ENCODE assay signal across 23 cellular contexts in the genomic region with DNA sequence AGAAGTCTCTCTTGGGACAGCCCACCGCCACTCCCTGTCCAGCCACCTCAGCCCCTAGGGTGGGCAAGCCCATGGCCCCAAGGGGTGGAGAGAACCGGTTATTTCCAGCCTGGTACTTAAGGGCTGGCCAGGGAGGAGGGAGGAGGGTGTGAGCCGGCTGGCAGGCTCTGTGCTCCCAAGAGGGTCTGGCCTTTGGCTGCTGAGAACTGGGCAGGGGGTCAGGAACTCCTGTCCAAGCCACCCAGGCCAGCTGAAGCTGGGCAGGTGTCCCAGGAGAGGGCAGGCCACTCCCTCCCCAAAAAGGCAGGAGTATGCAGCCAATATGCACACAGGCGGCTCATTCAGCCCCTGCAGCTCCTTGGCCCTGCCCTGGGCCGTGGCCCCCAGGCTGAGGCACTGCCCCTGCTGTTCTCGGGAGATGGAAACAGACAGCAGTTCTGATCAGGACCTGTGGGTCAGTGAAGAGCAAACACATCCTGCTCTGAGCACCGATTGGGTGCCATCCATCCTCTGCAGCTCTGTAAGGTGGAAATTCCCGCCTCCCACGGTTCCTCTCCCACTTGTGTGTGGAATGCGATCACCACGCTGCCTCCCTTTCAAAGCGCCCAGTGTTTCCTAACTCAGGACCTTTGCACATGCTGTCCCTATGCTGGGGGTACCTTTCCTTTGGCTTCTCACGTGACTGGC. TPM values are rescaled to one million over a fixed set of nuclear protein-coding genes. Genes with fewer than 3 reads are reported as not detected.
DNase-seq lines count a peak whose midpoint lies in the region; ATAC-seq and TF ChIP-seq lines count a peak whose summit lies in the region.
"Had no signal": no experiment of that assay in that cellular context is flagged by ENCODE, and none has a peak within 500 bp of the region (broad histone marks: within the 10 kb centered on the region; RNA-seq: fewer than 3 reads in every experiment).

No MANE protein-coding gene starts in this region.

- no peak overlapping the region for H3K4me3 ChIP-seq in BLaER1 treated with 17β-estradiol and CSF1 and Interleukin-3, amounts not matched to agents 10 nM and 100 nM
- no peak overlapping the region for H3K4me3 ChIP-seq in neuronal stem cell (ENCODE audit: low read length in 2 of 2)
- H3K4me3 ChIP-seq in naive thymus-derived CD4-positive, alpha-beta T cell (ENCODE audit: low read length) = no peak overlapping the region
- H3K4me3 ChIP-seq: MG63 had no signal

- H3K9me3 Mint-ChIP-seq in WTC11 = no peaks in the 10 kb centered on the region
- H3K9me3 Mint-ChIP-seq in endothelial cell (ENCODE audit: unreplicated experiment) = no peaks in the 10 kb centered on the region
- H3K9me3 Mint-ChIP-seq in activated CD4-positive, alpha-beta T cell treated with anti-CD3 and anti-CD28 coated beads, Interleukin-2, amount 10 ng/mL, durations not matched to agents 7 days and 5 days = no peaks in the 10 kb centered on the region
- H3K9me3 Mint-ChIP-seq in naive thymus-derived CD4-positive, alpha-beta T cell = no peaks in the 10 kb centered on the region
- H3K9me3 Mint-ChIP-seq: activated T-helper 2 cell treated with anti-CD3 and anti-CD28 coated beads, Interferon-gamma antibody, Interleukin-2, Interleukin-4, amounts not matched to agents 10 μg/mL and 5 μg/mL and 100 μg/mL, durations not matched to agents 14 hours and 24 hours and 36 hours; mesothelial cell of epicardium had no signal

- H3K4me3 Mint-ChIP-seq in WTC11 (no peak overlapping the region), endothelial cell (ENCODE audit: unreplicated experiment) (no peak overlapping the region)
- H3K4me3 Mint-ChIP-seq in activated CD4-positive, alpha-beta T cell treated with anti-CD3 and anti-CD28 coated beads, Interleukin-2, amount 10 ng/mL, durations not matched to agents 7 days and 5 days = no peak overlapping the region
- H3K4me3 Mint-ChIP-seq in naive thymus-derived CD4-positive, alpha-beta T cell = no peak overlapping the region
- H3K4me3 Mint-ChIP-seq: CD4-positive, alpha-beta memory T cell; mesothelial cell of epicardium had no signal

- peaks cover 0 to 17% (median 10%) of the 10 kb centered on the region in 10 experiments; a peak in 13 of 20 replicates for H3K4me1 ChIP-seq in BLaER1 treated with 17β-estradiol and CSF1 and Interleukin-3, amounts not matched to agents 10 nM and 100 nM
- H3K4me1 ChIP-seq in neuronal stem cell (ENCODE audit: control insufficient read depth in 2 of 2, insufficient read depth in 1 of 2, low read depth in 1 of 2, low read length in 2 of 2) = peaks cover 6 to 12% of the 10 kb centered on the region in 2 donors
- H3K4me1 ChIP-seq in naive thymus-derived CD4-positive, alpha-beta T cell (ENCODE audit: control insufficient read depth in 2 of 2, insufficient read depth in 2 of 2, low read length in 2 of 2) = no peaks in the 10 kb centered on the region

- H3K14ac ChIP-seq in neuronal stem cell (ENCODE audit: low read length) = no peak overlapping the region

- no CpG with 5 or more reads among the region's 13 CpGs for WGBS in neuronal stem cell (ENCODE audit: extremely low coverage in 2 of 2, insufficient read length in 2 of 2, insufficient replicate concordance in 1 of 2), 2 donors

- H2BK120ac ChIP-seq in neuronal stem cell (ENCODE audit: low read depth, low read length) = no peak overlapping the region

- peaks cover 0 to 7% (median 0%) of the 10 kb centered on the region in 11 experiments; a peak in 3 of 22 replicates for H3K27me3 ChIP-seq in BLaER1 treated with 17β-estradiol and CSF1 and Interleukin-3, amounts not matched to agents 10 nM and 100 nM
- H3K27me3 ChIP-seq in neuronal stem cell (ENCODE audit: control insufficient read depth in 3 of 3, insufficient read depth in 3 of 3, low read depth in 1 of 3, low read length in 3 of 3) = peaks cover 0 to 42% (median 0%) of the 10 kb centered on the region in 3 experiments
- no peaks in the 10 kb centered on the region for H3K27me3 ChIP-seq in naive thymus-derived CD4-positive, alpha-beta T cell (ENCODE audit: control insufficient read depth in 2 of 2, insufficient read depth in 2 of 2, low read length in 2 of 2)
- H3K27me3 ChIP-seq: MG63 had no signal

- no peaks in the 10 kb centered on the region for H3K36me3 Mint-ChIP-seq in WTC11
- H3K36me3 Mint-ChIP-seq in endothelial cell (ENCODE audit: low read depth, unreplicated experiment) = no peaks in the 10 kb centered on the region
- H3K36me3 Mint-ChIP-seq in activated CD4-positive, alpha-beta T cell treated with anti-CD3 and anti-CD28 coated beads, Interleukin-2, amount 10 ng/mL, durations not matched to agents 7 days and 5 days (ENCODE audit: low read depth) = no peaks in the 10 kb centered on the region
- no peaks in the 10 kb centered on the region for H3K36me3 Mint-ChIP-seq in naive thymus-derived CD4-positive, alpha-beta T cell
- H3K36me3 Mint-ChIP-seq: CD4-positive, alpha-beta memory T cell; mesothelial cell of epicardium had no signal

- no peaks in the 10 kb centered on the region for H3K9me3 ChIP-seq in BLaER1 treated with 17β-estradiol and CSF1 and Interleukin-3, amounts not matched to agents 10 nM and 100 nM (replicated peaks in 1 of 11)
- H3K9me3 ChIP-seq in neuronal stem cell (replicated peaks in 1 of 2; ENCODE audit: control insufficient read depth in 2 of 2, insufficient read depth in 1 of 2, low read depth in 1 of 2, low read length in 2 of 2) = no peaks in the 10 kb centered on the region
- no peaks in the 10 kb centered on the region for H3K9me3 ChIP-seq in naive thymus-derived CD4-positive, alpha-beta T cell (ENCODE audit: control insufficient read depth in 2 of 3, low read length in 3 of 3)
- H3K9me3 ChIP-seq: MG63 had no signal

- no peak for DNase-seq in WTC11 (ENCODE audit: low spot score)
- no peak for DNase-seq in neuronal stem cell (ENCODE audit: low spot score)
- DNase-seq in endothelial cell (ENCODE audit: low spot score) = no peak
- no peak for DNase-seq in activated CD4-positive, alpha-beta T cell treated with anti-CD3 and anti-CD28 coated beads, Interleukin-2, amount 10 ng/mL, durations not matched to agents 7 days and 5 days
- DNase-seq in naive thymus-derived CD4-positive, alpha-beta T cell = no peak
- DNase-seq: activated CD4-positive, alpha-beta T cell treated with anti-CD3 and anti-CD28 coated beads for 48 hours; CD4-positive, alpha-beta memory T cell; erythroblast; kidney glomerular epithelial cell; MG63; NCI-H146; NCI-H2171; NCI-H69; SHP77 had no signal

- no peaks in the 10 kb centered on the region for H3K79me1 ChIP-seq in neuronal stem cell (ENCODE audit: low read depth, low read length)

- H3K4ac ChIP-seq in neuronal stem cell (ENCODE audit: low read length) = no peak overlapping the region

- POLR2A ChIA-PET in WTC11 (lab: Charles Lee) = interaction anchor here (0.9 kb wide), 1 partner anchor 37 kb away, joined by 3 read pairs; no protein-coding TSS in a partner anchor
- POLR2A ChIA-PET in activated CD4-positive, alpha-beta T cell treated with anti-CD3 and anti-CD28 coated beads, Interleukin-2, amount 10 ng/mL, durations not matched to agents 7 days and 5 days (lab: Charles Lee) = no interaction called here
- POLR2A ChIA-PET in naive thymus-derived CD4-positive, alpha-beta T cell (lab: Charles Lee) = no interaction called here

- H2AFZ ChIP-seq in neuronal stem cell (ENCODE audit: low read length) = peak overlapping the region; percentile 15

- H3K27ac ChIP-seq in BLaER1 treated with 17β-estradiol and CSF1 and Interleukin-3, amounts not matched to agents 10 nM and 100 nM = no peak overlapping the region
- no peak overlapping the region for H3K27ac ChIP-seq in neuronal stem cell (replicated peaks; ENCODE audit: low read length)
- H3K27ac ChIP-seq in naive thymus-derived CD4-positive, alpha-beta T cell (ENCODE audit: low read depth, low read length) = no peak overlapping the region

- H2BK15ac ChIP-seq in neuronal stem cell (ENCODE audit: low read length) = no peak overlapping the region

- H2BK12ac ChIP-seq in neuronal stem cell (ENCODE audit: low read length) = no peak overlapping the region

- peak overlapping the region in 1 of 11 experiments; percentile 38; a peak in 1 of 22 replicates for H3K9ac ChIP-seq in BLaER1 treated with 17β-estradiol and CSF1 and Interleukin-3, amounts not matched to agents 10 nM and 100 nM
- H3K9ac ChIP-seq in neuronal stem cell (ENCODE audit: low read depth, low read length, poor library complexity) = no peak overlapping the region

- H3K27me3 Mint-ChIP-seq in WTC11 (ENCODE audit: low read depth) (peaks cover 48% of the 10 kb centered on the region), endothelial cell (ENCODE audit: unreplicated experiment) (peaks cover 10% of the 10 kb centered on the region)
- H3K27me3 Mint-ChIP-seq in activated CD4-positive, alpha-beta T cell treated with anti-CD3 and anti-CD28 coated beads, Interleukin-2, amount 10 ng/mL, durations not matched to agents 7 days and 5 days = peaks cover 8% of the 10 kb centered on the region
- H3K27me3 Mint-ChIP-seq in naive thymus-derived CD4-positive, alpha-beta T cell = peaks cover 11 to 37% (median 21%) of the 10 kb centered on the region in 5 donors

- peak overlapping the region; percentile 17 for H3K18ac ChIP-seq in neuronal stem cell (ENCODE audit: low read length)

- no peaks in the 10 kb centered on the region for H4K20me1 ChIP-seq in BLaER1 treated with 17β-estradiol and CSF1 and Interleukin-3, amounts not matched to agents 10 nM and 100 nM

- CTCF ChIA-PET in WTC11 (lab: Charles Lee) = interaction anchor here (1.0 to 2.3 kb wide), 4 partner anchors 8 to 175 kb away, joined by 4 to 14 read pairs (median 7); no protein-coding TSS in a partner anchor
- CTCF ChIA-PET in activated CD4-positive, alpha-beta T cell treated with anti-CD3 and anti-CD28 coated beads, Interleukin-2, amount 10 ng/mL, durations not matched to agents 7 days and 5 days (lab: Charles Lee) = no interaction called here
- CTCF ChIA-PET in naive thymus-derived CD4-positive, alpha-beta T cell (lab: Charles Lee) = interaction anchor here (0.7 kb wide), 1 partner anchor 8 kb away, joined by 3 read pairs; no protein-coding TSS in a partner anchor

- no peak overlapping the region for H2BK5ac ChIP-seq in neuronal stem cell (ENCODE audit: low read length)

- no peak overlapping the region for H4K8ac ChIP-seq in neuronal stem cell (ENCODE audit: low read depth, low read length)

- H3K23ac ChIP-seq in neuronal stem cell (ENCODE audit: low read depth, low read length, poor library complexity) = no peak overlapping the region

- ATAC-seq in WTC11 = peak; percentile 21; the same call in 1 of the 2 replicates
- ATAC-seq in naive thymus-derived CD4-positive, alpha-beta T cell = no peak
- ATAC-seq: HCT116 had no signal

- no peaks in the 10 kb centered on the region for H3K36me3 ChIP-seq in BLaER1 treated with 17β-estradiol and CSF1 and Interleukin-3, amounts not matched to agents 10 nM and 100 nM
- H3K36me3 ChIP-seq in neuronal stem cell (replicated peaks in 1 of 2; ENCODE audit: control insufficient read depth in 2 of 2, insufficient read depth in 2 of 2, low read length in 2 of 2) = no peaks in the 10 kb centered on the region
- no peaks in the 10 kb centered on the region for H3K36me3 ChIP-seq in naive thymus-derived CD4-positive, alpha-beta T cell (ENCODE audit: control insufficient read depth in 2 of 3, insufficient read depth in 3 of 3, low read length in 3 of 3)
- H3K36me3 ChIP-seq: MG63 had no signal

- intact Hi-C loops in naive thymus-derived CD4-positive, alpha-beta T cell (cut with micrococcal nuclease) = no loop called here

- no peak overlapping the region for H4K91ac ChIP-seq in neuronal stem cell (ENCODE audit: low read depth, low read length, poor library complexity)

- peak overlapping the region in 8 of 11 experiments; percentile 42 to 72 (median 64); a peak in 16 of 22 replicates for H3K4me2 ChIP-seq in BLaER1 treated with 17β-estradiol and CSF1 and Interleukin-3, amounts not matched to agents 10 nM and 100 nM
- no peak overlapping the region for H3K4me2 ChIP-seq in neuronal stem cell (ENCODE audit: insufficient read depth, low read length, poor library complexity, severe bottlenecking)

- H2AK5ac ChIP-seq in neuronal stem cell (ENCODE audit: low read depth, low read length) = peak overlapping the region; percentile 16

- no peak for TF ChIP-seq CTCF in WTC11 (IDR thresholded peaks at IDR 0.05)
- no peak for TF ChIP-seq CTCF in endothelial cell (IDR thresholded peaks at IDR 0.05; ENCODE audit: unreplicated experiment)

- H3K4me1 Mint-ChIP-seq in WTC11 (peaks cover 7% of the 10 kb centered on the region; the same call in 1 of the 2 replicates), endothelial cell (ENCODE audit: unreplicated experiment) (no peaks in the 10 kb centered on the region)
- no peaks in the 10 kb centered on the region for H3K4me1 Mint-ChIP-seq in activated CD4-positive, alpha-beta T cell treated with anti-CD3 and anti-CD28 coated beads, Interleukin-2, amount 10 ng/mL, durations not matched to agents 7 days and 5 days
- no peaks in the 10 kb centered on the region for H3K4me1 Mint-ChIP-seq in naive thymus-derived CD4-positive, alpha-beta T cell

- H3K27ac Mint-ChIP-seq in WTC11 (no peak overlapping the region), endothelial cell (ENCODE audit: unreplicated experiment) (no peak overlapping the region)
- no peak overlapping the region for H3K27ac Mint-ChIP-seq in activated CD4-positive, alpha-beta T cell treated with anti-CD3 and anti-CD28 coated beads, Interleukin-2, amount 10 ng/mL, durations not matched to agents 7 days and 5 days
- no peak overlapping the region for H3K27ac Mint-ChIP-seq in naive thymus-derived CD4-positive, alpha-beta T cell
- H3K27ac Mint-ChIP-seq: activated T-helper 2 cell treated with anti-CD3 and anti-CD28 coated beads, Interferon-gamma antibody, Interleukin-2, Interleukin-4, amounts not matched to agents 10 μg/mL and 5 μg/mL and 100 μg/mL, durations not matched to agents 14 hours and 24 hours and 36 hours; CD4-positive, alpha-beta memory T cell; mesothelial cell of epicardium had no signal

RNA-seq across cellular contexts. Expression of gene KIF12, which starts 17.1 kb away (rescaled TPM):
- total RNA-seq in WTC11 (2021) (3.0 to 4.0 TPM (median 3.1 TPM) in 3 replicates), endothelial cell (ENCODE audit: unreplicated experiment) (0.26 TPM)
- 0.18 TPM for polyA plus RNA-seq in neuronal stem cell (2013, experiment 1 of 2)
- polyA plus RNA-seq in neuronal stem cell (2013, experiment 2 of 2) = 0.22 TPM
- not detected for total RNA-seq in activated CD4-positive, alpha-beta T cell treated with anti-CD3 and anti-CD28 coated beads, Interleukin-2, amount 10 ng/mL, durations not matched to agents 7 days and 5 days
- not detected for total RNA-seq in naive thymus-derived CD4-positive, alpha-beta T cell
- polyA plus RNA-seq in naive thymus-derived CD4-positive, alpha-beta T cell = not detected
- total RNA-seq: activated T-helper 2 cell treated with anti-CD3 and anti-CD28 coated beads, Interferon-gamma antibody, Interleukin-2, Interleukin-4, amounts not matched to agents 10 μg/mL and 5 μg/mL and 100 μg/mL, durations not matched to agents 14 hours and 24 hours and 36 hours; bronchial epithelial cell; CD4-positive, alpha-beta memory T cell; dermis microvascular lymphatic vessel endothelial cell; OCI-LY7 had no signal
- polyA plus RNA-seq: CD4-positive, alpha-beta memory T cell; neural cell had no signal

RNA-seq across cellular contexts. Expression of gene AMBP, which starts 38.1 kb away (rescaled TPM):
- total RNA-seq in WTC11 (2021) = 3.3 to 3.6 TPM (median 3.5 TPM) in 3 replicates
- 0.06 TPM for polyA plus RNA-seq in neuronal stem cell (2013, experiment 1 of 2)
- polyA plus RNA-seq in neuronal stem cell (2013, experiment 2 of 2) = 0.11 TPM
- not detected for total RNA-seq in endothelial cell (ENCODE audit: unreplicated experiment)
- not detected for total RNA-seq in activated CD4-positive, alpha-beta T cell treated with anti-CD3 and anti-CD28 coated beads, Interleukin-2, amount 10 ng/mL, durations not matched to agents 7 days and 5 days
- total RNA-seq in naive thymus-derived CD4-positive, alpha-beta T cell = not detected
- not detected for polyA plus RNA-seq in naive thymus-derived CD4-positive, alpha-beta T cell
- total RNA-seq: activated T-helper 2 cell treated with anti-CD3 and anti-CD28 coated beads, Interferon-gamma antibody, Interleukin-2, Interleukin-4, amounts not matched to agents 10 μg/mL and 5 μg/mL and 100 μg/mL, durations not matched to agents 14 hours and 24 hours and 36 hours; bronchial epithelial cell; CD4-positive, alpha-beta memory T cell; dermis microvascular lymphatic vessel endothelial cell; OCI-LY7; temporal lobe had no signal
- polyA plus RNA-seq: CD4-positive, alpha-beta memory T cell; neural cell had no signal

RNA-seq across cellular contexts. Expression of gene COL27A1, which starts 39.1 kb away (rescaled TPM):
- 34.5 to 47.5 TPM (median 36.9 TPM) in 3 replicates for total RNA-seq in WTC11 (2021)
- 11.1 TPM for polyA plus RNA-seq in neuronal stem cell (2013, experiment 1 of 2)
- polyA plus RNA-seq in neuronal stem cell (2013, experiment 2 of 2) = 11.1 TPM
- 61.4 TPM for total RNA-seq in endothelial cell (ENCODE audit: unreplicated experiment)
- under 1 TPM; 0.15 to 0.22 TPM for total RNA-seq in activated CD4-positive, alpha-beta T cell treated with anti-CD3 and anti-CD28 coated beads, Interleukin-2, amount 10 ng/mL, durations not matched to agents 7 days and 5 days
- 1 to 10 TPM; 1.2 to 2.4 (median 1.9) TPM for total RNA-seq in naive thymus-derived CD4-positive, alpha-beta T cell
- not detected for polyA plus RNA-seq in naive thymus-derived CD4-positive, alpha-beta T cell
- total RNA-seq: OCI-LY7 had no signal
- polyA plus RNA-seq: CD4-positive, alpha-beta memory T cell had no signal

Comparison
In these comparisons a context has a peak if more than half of its experiments do, and no peak if none do; other contexts are left out.
1. RNA of gene COL27A1, which starts 39.1 kb away (total RNA-seq): 61.4 TPM in endothelial cell (single experiment) and 34.5 to 47.5 TPM in WTC11; 1.2 to 2.4 TPM in naive thymus-derived CD4-positive, alpha-beta T cell and 0.15 to 0.22 TPM in activated CD4-positive, alpha-beta T cell treated with anti-CD3 and anti-CD28 coated beads, Interleukin-2, amount 10 ng/mL, durations not matched to agents 7 days and 5 days; every median in the first group is over 10 times any median in the second.